14 cellular contexts compared by ENCODE assay signal in the genomic region with DNA sequence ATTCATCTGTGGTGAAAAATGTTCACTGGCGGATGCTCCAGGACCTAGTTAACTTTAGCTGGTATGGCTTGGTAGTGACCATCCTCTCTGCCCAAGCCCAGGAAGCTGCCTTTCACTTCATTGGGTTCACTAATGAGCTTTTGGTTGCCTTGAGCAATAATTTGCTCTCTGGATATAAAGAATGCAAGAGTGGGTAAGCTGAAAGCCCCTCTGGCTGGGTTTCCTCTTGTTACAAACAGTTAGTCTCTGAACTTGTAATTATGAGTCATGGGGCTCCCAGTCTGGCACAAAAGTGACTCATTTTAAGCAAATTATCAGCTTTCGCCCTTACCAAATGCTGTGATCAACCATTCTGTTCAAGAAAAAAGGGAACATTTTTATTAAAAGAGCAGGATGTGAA.
A peak's percentile ranks its signal among the peaks of the same experiment; 100 is the strongest.
DNase-seq lines count a peak whose midpoint lies in the region; ATAC-seq, FAIRE-seq and TF ChIP-seq lines count a peak whose summit lies in the region.
"Had no signal": no experiment of that assay in that cellular context is flagged by ENCODE, and none has a peak within 500 bp of the region (broad histone marks: within the 10 kb centered on the region; RNA-seq: fewer than 3 reads in every experiment).

No MANE protein-coding gene starts in this region.

- no peak overlapping the region for H3K4me2 ChIP-seq in GM12878 (ENCODE audit: control insufficient read depth, insufficient read depth)
- H3K4me2 ChIP-seq: PC-9 had no signal

- no peak overlapping the region for H3K9ac ChIP-seq in GM12878 (ENCODE audit: control insufficient read depth, insufficient read depth, low read length)

- TF ChIP-seq CTCF in GM12878 (IDR thresholded peaks at IDR 0.05 in 2 of 3, conservative IDR thresholded peaks at IDR 0.05 in 1 of 3; ENCODE audit: control insufficient read depth in 2 of 3, extremely low read depth in 1 of 3, insufficient read depth in 1 of 3, low read depth in 3 of 3, low read length in 3 of 3) (no peak), glutamatergic neuron (IDR thresholded peaks at IDR 0.05; ENCODE audit: partially characterized antibody, unreplicated experiment) (no peak)

- H3K27ac ChIP-seq in GM12878 (ENCODE audit: control insufficient read depth, insufficient read depth): no peak overlapping the region
- H3K27ac ChIP-seq: gastrocnemius medialis, PC-9 had no signal

- no peak overlapping the region for H3K4me3 Mint-ChIP-seq in glutamatergic neuron (ENCODE audit: unreplicated experiment)
- H3K4me3 Mint-ChIP-seq: activated CD4-positive, alpha-beta memory T cell treated with anti-CD3 and anti-CD28 coated beads, Interleukin-2, amount 10 ng/mL, durations not matched to agents 7 days and 5 days; T-helper 2 cell treated with Interferon-gamma antibody and Interleukin-4, amounts not matched to agents 5 μg/mL and 100 μg/mL, for 36 hours had no signal

- intact Hi-C loops in GM12878 (cut with micrococcal nuclease; ENCODE audit: unreplicated experiment): loop anchor here (5.0 kb wide), 1 partner anchor 155 kb away; no protein-coding TSS in a partner anchor

- no peak for TF ChIP-seq POLR2A in GM12878 (IDR thresholded peaks at IDR 0.05; ENCODE audit: low read depth, low read length)

- peaks cover 9% of the 10 kb centered on the region for H3K36me3 Mint-ChIP-seq in glutamatergic neuron (ENCODE audit: unreplicated experiment)

- H3K9me3 ChIP-seq in GM12878 (replicated peaks; ENCODE audit: control insufficient read depth, insufficient read depth, low read length): no peaks in the 10 kb centered on the region
- H3K9me3 ChIP-seq: gastrocnemius medialis had no signal

- CTCF ChIA-PET in GM12878 (lab: Yijun Ruan, JAX): interaction anchor here (0.7 to 2.5 kb wide), 35 partner anchors 11 to 441 kb away, joined by 3 to 10 read pairs (median 4); no protein-coding TSS in a partner anchor

- H3K9me3 Mint-ChIP-seq in glutamatergic neuron (ENCODE audit: unreplicated experiment): peaks cover 5% of the 10 kb centered on the region

- H3K79me2 ChIP-seq in GM12878 (ENCODE audit: control insufficient read depth, insufficient read depth, low read length): no peaks in the 10 kb centered on the region

- no peak for TF ChIP-seq EP300 in GM12878 (IDR thresholded peaks at IDR 0.05; ENCODE audit: borderline replicate concordance in 1 of 2, control insufficient read depth in 1 of 2, low read depth in 2 of 2, low read length in 2 of 2)

- peak; percentile 91 for ATAC-seq in GM12878
- no peak for ATAC-seq in HG03571 (IDR thresholded peaks at IDR 0.05; ENCODE audit: unreplicated experiment)
- ATAC-seq: gastrocnemius medialis had no signal

- no peaks in the 10 kb centered on the region for H3K27me3 Mint-ChIP-seq in glutamatergic neuron (ENCODE audit: unreplicated experiment)
- H3K27me3 Mint-ChIP-seq: activated CD4-positive, alpha-beta memory T cell treated with anti-CD3 and anti-CD28 coated beads, Interleukin-2, amount 10 ng/mL, durations not matched to agents 7 days and 5 days had no signal

- no peaks in the 10 kb centered on the region for H3K27me3 ChIP-seq in GM12878 (replicated peaks in 1 of 2; ENCODE audit: control insufficient read depth in 2 of 2, insufficient read depth in 2 of 2, low read length in 1 of 2)
- H3K27me3 ChIP-seq: gastrocnemius medialis had no signal

- no peaks in the 10 kb centered on the region for H4K20me1 ChIP-seq in GM12878 (ENCODE audit: control insufficient read depth, insufficient read depth)

- FAIRE-seq in GM12878 (lab: Jason Lieb, UNC) (peak; percentile 59), frontal cortex (lab: Jason Lieb, UNC) (no peak)

- TF ChIP-seq RAD21 in GM12878 (IDR thresholded peaks at IDR 0.05; ENCODE audit: insufficient read depth, low read depth, low read length): no peak

- no peak overlapping the region for H2AFZ ChIP-seq in GM12878 (ENCODE audit: control insufficient read depth, low read depth, low read length)
- H2AFZ ChIP-seq: PC-9 had no signal

- SMC1A ChIA-PET in GM12878 (lab: Charles Lee; ENCODE audit: uncharacterized antibody, unreplicated experiment): interaction anchor here (0.7 to 2.5 kb wide), 30 partner anchors 10 to 441 kb away, joined by 3 to 9 read pairs (median 4); partner anchors contain the start of gene KIF6

- H3K36me3 ChIP-seq in GM12878 (ENCODE audit: control insufficient read depth in 2 of 2, insufficient read depth in 2 of 2, low read length in 1 of 2): no peaks in the 10 kb centered on the region
- H3K36me3 ChIP-seq: gastrocnemius medialis had no signal

- POLR2A ChIA-PET in GM12878 (lab: Charles Lee): interaction anchor here (0.7 to 0.8 kb wide), 2 partner anchors 9 to 44 kb away, joined by 3 to 5 read pairs; no protein-coding TSS in a partner anchor

- H3K4me1 ChIP-seq in GM12878 (ENCODE audit: control insufficient read depth, insufficient read depth, low read length): no peaks in the 10 kb centered on the region
- H3K4me1 ChIP-seq: gastrocnemius medialis had no signal

- no peak overlapping the region for H3K4me3 ChIP-seq in GM12878
- H3K4me3 ChIP-seq: gastrocnemius medialis, PC-9 had no signal

- RAD21 ChIA-PET in GM12878 (lab: Charles Lee; ENCODE audit: unreplicated experiment): interaction anchor here (0.8 to 1.9 kb wide), 14 partner anchors 20 to 405 kb away, joined by 3 to 6 read pairs (median 3); partner anchors contain the start of gene KIF6

- H3K4me1 Mint-ChIP-seq in glutamatergic neuron (ENCODE audit: low read depth, unreplicated experiment): no peaks in the 10 kb centered on the region
- H3K4me1 Mint-ChIP-seq: activated CD4-positive, alpha-beta memory T cell treated with anti-CD3 and anti-CD28 coated beads, Interleukin-2, amount 10 ng/mL, durations not matched to agents 7 days and 5 days had no signal

- WGBS in GM12878 (ENCODE audit: insufficient coverage, insufficient replicate concordance, low lambda C conversion rate, missing lambda C conversion rate): 17% methylated on average over 2 of the region's 2 CpGs

- no peak overlapping the region for H3K27ac Mint-ChIP-seq in glutamatergic neuron (ENCODE audit: unreplicated experiment)
- H3K27ac Mint-ChIP-seq: activated CD4-positive, alpha-beta memory T cell treated with anti-CD3 and anti-CD28 coated beads, Interleukin-2, amount 10 ng/mL, durations not matched to agents 7 days and 5 days; T-helper 2 cell treated with Interferon-gamma antibody and Interleukin-4, amounts not matched to agents 5 μg/mL and 100 μg/mL, for 36 hours had no signal

- peak; percentile 35 for DNase-seq in Ammon's horn (ENCODE audit: low spot score)
- peak; percentile 75 for DNase-seq in HT1080 (ENCODE audit: low read depth)
- DNase-seq in GM12878 (ENCODE audit: low read depth, low spot score): no peak
- peak; percentile 41 for DNase-seq in kidney glomerular epithelial cell (lab: John Stamatoyannopoulos, UW)
- no peak for DNase-seq in NCI-H1417 treated with DMSO at 0.1 percent for 48 hours (lab: John Stamatoyannopoulos, UW)
- DNase-seq in frontal cortex (ENCODE audit: low spot score in 2 of 2): no peak
- no peak for DNase-seq in glutamatergic neuron
- DNase-seq: activated CD4-positive, alpha-beta memory T cell treated with anti-CD3 and anti-CD28 coated beads, Interleukin-2, amount 10 ng/mL, durations not matched to agents 7 days and 5 days; activated gamma-delta T cell treated with Interleukin-2 at 50 U/mL for 16 hours; COR-L47; gastrocnemius medialis; PC-9 had no signal

- in situ Hi-C loops in GM12878 (cut with MboI): no loop called here

- BruUV-seq in GM12878 (replicated peaks; lab: Mats Ljungman, UMichigan): no TSS peak

TF ChIP-seq in GM12878, 131 proteins besides CTCF, POLR2A, EP300 and RAD21:
- TF ChIP-seq, protein P1, sequence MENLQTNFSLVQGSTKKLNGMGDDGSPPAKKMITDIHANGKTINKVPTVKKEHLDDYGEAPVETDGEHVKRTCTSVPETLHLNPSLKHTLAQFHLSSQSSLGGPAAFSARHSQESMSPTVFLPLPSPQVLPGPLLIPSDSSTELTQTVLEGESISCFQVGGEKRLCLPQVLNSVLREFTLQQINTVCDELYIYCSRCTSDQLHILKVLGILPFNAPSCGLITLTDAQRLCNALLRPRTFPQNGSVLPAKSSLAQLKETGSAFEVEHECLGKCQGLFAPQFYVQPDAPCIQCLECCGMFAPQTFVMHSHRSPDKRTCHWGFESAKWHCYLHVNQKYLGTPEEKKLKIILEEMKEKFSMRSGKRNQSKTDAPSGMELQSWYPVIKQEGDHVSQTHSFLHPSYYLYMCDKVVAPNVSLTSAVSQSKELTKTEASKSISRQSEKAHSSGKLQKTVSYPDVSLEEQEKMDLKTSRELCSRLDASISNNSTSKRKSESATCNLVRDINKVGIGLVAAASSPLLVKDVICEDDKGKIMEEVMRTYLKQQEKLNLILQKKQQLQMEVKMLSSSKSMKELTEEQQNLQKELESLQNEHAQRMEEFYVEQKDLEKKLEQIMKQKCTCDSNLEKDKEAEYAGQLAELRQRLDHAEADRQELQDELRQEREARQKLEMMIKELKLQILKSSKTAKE (IDR thresholded peaks at IDR 0.05; ENCODE audit: low read depth, poor library complexity, severe bottlenecking): peak; percentile 23
- TF ChIP-seq MTA2 (IDR thresholded peaks at IDR 0.05; ENCODE audit: low read depth) (peak; percentile 47; the same call in 1 of the 2 replicates), MEF2B (IDR thresholded peaks at IDR 0.05; ENCODE audit: partially characterized antibody, poor library complexity, severe bottlenecking) (no peak), BCL3 (IDR thresholded peaks at IDR 0.05; ENCODE audit: borderline replicate concordance, insufficient read depth, low read depth, low read length, poor library complexity, severe bottlenecking) (peak; percentile 44)

Comparison
In these comparisons a context has a peak if more than half of its experiments do, and no peak if none do; other contexts are left out.
1. DNase-seq: peak in Ammon's horn (single experiment), HT1080 (single experiment) and kidney glomerular epithelial cell (single experiment); none in GM12878 (single experiment), NCI-H1417 treated with DMSO at 0.1 percent for 48 hours (single experiment), frontal cortex (0 of 2) and glutamatergic neuron (single experiment).